Comparison of ENCODE assay signal across 8 cellular contexts in the genomic region with DNA sequence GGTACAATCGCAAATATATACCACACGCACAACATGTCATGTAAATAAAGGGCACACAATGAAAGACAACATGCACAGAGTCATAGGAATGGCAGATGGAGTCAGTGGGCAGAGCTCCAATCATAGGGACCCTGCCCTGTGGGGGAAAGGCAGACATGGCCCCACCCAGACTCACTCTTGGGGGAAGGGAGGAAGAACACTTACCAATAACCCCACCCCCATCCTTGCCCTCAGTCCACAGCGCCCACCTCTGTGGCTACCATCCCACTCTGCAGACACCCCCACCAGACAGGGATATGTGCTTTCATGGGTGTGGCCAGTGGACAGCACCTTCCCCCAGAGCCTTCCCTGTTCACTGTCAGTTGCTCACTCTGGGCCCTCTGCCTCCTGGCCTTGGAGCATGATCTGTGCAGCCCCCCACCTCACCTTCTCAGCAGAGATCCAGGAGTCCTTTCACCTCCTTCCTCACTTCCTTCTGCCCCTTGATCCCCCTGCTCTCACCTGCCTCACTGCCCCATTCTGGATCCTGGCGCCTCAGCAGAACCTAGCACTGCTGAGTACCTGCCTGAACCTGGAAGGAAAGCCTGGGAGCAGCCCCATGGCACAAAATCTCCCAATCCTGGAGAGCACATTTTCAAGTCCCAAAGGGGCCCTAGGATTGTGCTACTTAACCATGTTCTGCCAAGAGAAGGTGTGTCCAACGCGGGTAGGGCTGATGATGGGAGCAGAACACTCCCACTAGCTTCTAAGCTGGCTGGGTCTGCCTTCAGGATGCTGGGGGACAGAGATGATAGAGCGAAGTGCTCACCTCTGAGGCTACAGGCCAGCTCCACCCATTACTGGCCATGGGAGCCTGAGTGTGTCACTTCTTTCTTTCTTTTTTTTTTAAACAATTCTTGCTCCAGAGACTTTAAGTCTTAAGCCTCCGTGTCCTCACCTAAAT.
DNase-seq lines count a peak whose midpoint lies in the region; ATAC-seq lines count a peak whose summit lies in the region.

No MANE protein-coding gene starts in this region.

- H3K9me3 Mint-ChIP-seq in central memory CD8-positive, alpha-beta T cell, result no peaks in the 10 kb centered on the region

- H3K4me1 Mint-ChIP-seq in central memory CD8-positive, alpha-beta T cell, result peaks cover 61% of the 10 kb centered on the region

- no peak for ATAC-seq in central memory CD8-positive, alpha-beta T cell (replicated peaks; ENCODE audit: extremely low read depth, poor library complexity, severe bottlenecking)
- no peak for ATAC-seq in GM21825 (IDR thresholded peaks at IDR 0.05; ENCODE audit: unreplicated experiment)

- peak overlapping the region in 14 of 21 experiments; percentile 61 to 99 (median 92) for H3K27ac ChIP-seq in skin epidermis

- H3K4me3 ChIP-seq in skin epidermis, result peak overlapping the region in 3 of 7 experiments; percentile 57 to 74 (median 73)

- H3K27me3 Mint-ChIP-seq in central memory CD8-positive, alpha-beta T cell, result no peaks in the 10 kb centered on the region

- DNase-seq in NCI-H510A treated with DMSO at 0.1 percent for 48 hours (lab: John Stamatoyannopoulos, UW), result peak; percentile 49
- no peak for DNase-seq in NCI-H510A (lab: John Stamatoyannopoulos, UW)
- DNase-seq in NCI-H2227 treated with DMSO at 0.1 percent for 48 hours (lab: John Stamatoyannopoulos, UW), result peak; percentile 16
- no peak for DNase-seq in central memory CD8-positive, alpha-beta T cell (ENCODE audit: low spot score in 2 of 2)
- DNase-seq in NCI-H128 (lab: John Stamatoyannopoulos, UW; ENCODE audit: unreplicated experiment), result no peak
- DNase-seq in C1 segment of cervical spinal cord (lab: John Stamatoyannopoulos, UW), result no peak

- H3K4me3 Mint-ChIP-seq in central memory CD8-positive, alpha-beta T cell, result peak overlapping the region; percentile 81

- H3K36me3 Mint-ChIP-seq in central memory CD8-positive, alpha-beta T cell (ENCODE audit: insufficient read depth), result peaks cover 22% of the 10 kb centered on the region

- peak overlapping the region; percentile 76 for H3K27ac Mint-ChIP-seq in central memory CD8-positive, alpha-beta T cell (ENCODE audit: low read depth)

Comparison
In these comparisons a context has a peak if more than half of its experiments do, and no peak if none do; other contexts are left out.
1. DNase-seq: peak in NCI-H510A treated with DMSO at 0.1 percent for 48 hours (single experiment) and NCI-H2227 treated with DMSO at 0.1 percent for 48 hours (single experiment); none in NCI-H510A (single experiment), central memory CD8-positive, alpha-beta T cell (0 of 2), NCI-H128 (single experiment) and C1 segment of cervical spinal cord (0 of 14).